12 cellular contexts compared by ENCODE assay signal in genomic region chr4:19309365-19309764, GRCh38.
DNase-seq lines count a peak whose midpoint lies in the region; ATAC-seq and TF ChIP-seq lines count a peak whose summit lies in the region.
"Had no signal": no experiment of that assay in that cellular context is flagged by ENCODE, and none has a peak within 500 bp of the region (broad histone marks: within the 10 kb centered on the region; RNA-seq: fewer than 3 reads in every experiment).

No MANE protein-coding gene starts in this region.

- peaks cover 3% of the 10 kb centered on the region for H3K9me3 Mint-ChIP-seq in activated CD4-positive, alpha-beta T cell treated with anti-CD3 and anti-CD28 coated beads, Interleukin-2, amount 10 ng/mL, durations not matched to agents 24 days and 14 days

- intact Hi-C loops in activated CD4-positive, alpha-beta T cell treated with anti-CD3 and anti-CD28 coated beads, Interleukin-2, amount 10 ng/mL, durations not matched to agents 24 days and 14 days (cut with micrococcal nuclease) = no loop called here
- intact Hi-C loops in ascending aorta (cut with DNase I) = no loop called here

- H3K36me3 Mint-ChIP-seq in activated CD4-positive, alpha-beta T cell treated with anti-CD3 and anti-CD28 coated beads, Interleukin-2, amount 10 ng/mL, durations not matched to agents 24 days and 14 days (ENCODE audit: low read depth) = no peaks in the 10 kb centered on the region

- DNase-seq in EL = peak; percentile 65
- peak; percentile 2 for DNase-seq in RWPE1 (ENCODE audit: low spot score)
- DNase-seq in fibroblast of the conjunctiva (ENCODE audit: low read depth) = peak; percentile 58
- no peak for DNase-seq in tibial nerve (ENCODE audit: low spot score in 2 of 2)
- no peak for DNase-seq in activated CD4-positive, alpha-beta T cell treated with anti-CD3 and anti-CD28 coated beads, Interleukin-2, amount 10 ng/mL, durations not matched to agents 24 days and 14 days
- DNase-seq in ascending aorta (ENCODE audit: low spot score in 2 of 2) = no peak
- DNase-seq: activated T-cell treated with anti-CD3 and anti-CD28 coated beads for 4 hours, dermis blood vessel endothelial cell, DMS153, midbrain had no signal

- POLR2A ChIA-PET in RWPE1 (lab: Yijun Ruan, JAX; ENCODE audit: low non-redundant PET) = no interaction called here

- CTCF ChIA-PET in RWPE1 (lab: Yijun Ruan, JAX) = interaction anchor here (0.5 to 0.8 kb wide), 2 partner anchors 278 to 939 kb away, joined by 3 to 5 read pairs; no protein-coding TSS in a partner anchor

- H3K4me3 ChIP-seq in tibial nerve (no peak overlapping the region), ascending aorta (no peak overlapping the region)

- TF ChIP-seq EP300 in tibial nerve (IDR thresholded peaks at IDR 0.05) = no peak

- no peak for ATAC-seq in GM18520 (IDR thresholded peaks at IDR 0.05; ENCODE audit: unreplicated experiment)

- H3K27ac Mint-ChIP-seq in activated CD4-positive, alpha-beta T cell treated with anti-CD3 and anti-CD28 coated beads, Interleukin-2, amount 10 ng/mL, durations not matched to agents 24 days and 14 days = no peak overlapping the region

- H3K27me3 ChIP-seq in tibial nerve (no peaks in the 10 kb centered on the region), ascending aorta (no peaks in the 10 kb centered on the region)

- H3K27ac ChIP-seq in 22Rv1 = no peak overlapping the region
- H3K27ac ChIP-seq in RWPE1 = no peak overlapping the region
- no peak overlapping the region for H3K27ac ChIP-seq in tibial nerve
- no peak overlapping the region for H3K27ac ChIP-seq in ascending aorta

- no peak for TF ChIP-seq POLR2A in tibial nerve (IDR thresholded peaks at IDR 0.05)

- H3K36me3 ChIP-seq in tibial nerve (no peaks in the 10 kb centered on the region), ascending aorta (no peaks in the 10 kb centered on the region)

- no peaks in the 10 kb centered on the region for H3K4me1 Mint-ChIP-seq in activated CD4-positive, alpha-beta T cell treated with anti-CD3 and anti-CD28 coated beads, Interleukin-2, amount 10 ng/mL, durations not matched to agents 24 days and 14 days

- no peaks in the 10 kb centered on the region for H3K27me3 Mint-ChIP-seq in activated CD4-positive, alpha-beta T cell treated with anti-CD3 and anti-CD28 coated beads, Interleukin-2, amount 10 ng/mL, durations not matched to agents 24 days and 14 days

- no peaks in the 10 kb centered on the region for H3K9me3 ChIP-seq in tibial nerve
- H3K9me3 ChIP-seq in ascending aorta = no peaks in the 10 kb centered on the region

- no peak overlapping the region for H3K4me3 Mint-ChIP-seq in activated CD4-positive, alpha-beta T cell treated with anti-CD3 and anti-CD28 coated beads, Interleukin-2, amount 10 ng/mL, durations not matched to agents 24 days and 14 days

- WGBS in tibial nerve, 2 donors = 36 to 39% methylated on average over 2 of the region's 2 CpGs

- TF ChIP-seq CTCF in 22Rv1 (IDR thresholded peaks at IDR 0.05) (peak; percentile 13; the same call in 1 of the 2 replicates), RWPE1 (conservative IDR thresholded peaks at IDR 0.05; ENCODE audit: low read depth) (peak; percentile 24; the same call in 1 of the 2 replicates), tibial nerve (IDR thresholded peaks at IDR 0.05) (no peak), ascending aorta (IDR thresholded peaks at IDR 0.05) (no peak)

- H3K4me1 ChIP-seq in tibial nerve (peaks cover 0 to 8% (median 0%) of the 10 kb centered on the region in 4 donors), ascending aorta (no peaks in the 10 kb centered on the region)

Comparison
In these comparisons a context has a peak if more than half of its experiments do, and no peak if none do; other contexts are left out.
1. CTCF ChIP-seq: peak in 22Rv1 (single experiment) and RWPE1 (single experiment); none in tibial nerve (0 of 5) and ascending aorta (0 of 3).
2. DNase-seq: peak in EL (single experiment), RWPE1 (single experiment) and fibroblast of the conjunctiva (single experiment); none in tibial nerve (0 of 2), activated CD4-positive, alpha-beta T cell treated with anti-CD3 and anti-CD28 coated beads, Interleukin-2, amount 10 ng/mL, durations not matched to agents 24 days and 14 days (single experiment) and ascending aorta (0 of 2).